In genomic region chr6:12280901-12281300, GRCh38 we compare ENCODE assay signal across 16 cellular contexts. TPM values are rescaled to one million over a fixed set of nuclear protein-coding genes. Genes with fewer than 3 reads are reported as not detected.
"Had no signal": no experiment of that assay in that cellular context is flagged by ENCODE, and none has a peak within 500 bp of the region (broad histone marks: within the 10 kb centered on the region; RNA-seq: fewer than 3 reads in every experiment).

No MANE protein-coding gene starts in this region.

- H3K27me3 ChIP-seq: adrenal gland, gastrocnemius medialis, heart left ventricle, transverse colon had no signal

- H3K9me3 ChIP-seq: adrenal gland, gastrocnemius medialis, heart left ventricle, transverse colon had no signal

- H3K4me1 ChIP-seq: gastrocnemius medialis had no signal

- H3K27ac ChIP-seq: adrenal gland, gastrocnemius medialis, transverse colon, WERI-Rb-1 had no signal

- H3K4me3 ChIP-seq: adrenal gland, gastrocnemius medialis, heart left ventricle, transverse colon had no signal

- ATAC-seq: activated CD4-positive, alpha-beta T cell treated with anti-CD3 and anti-CD28 coated beads for 36 hours; activated T-cell treated with anti-CD3 and anti-CD28 coated beads, Interleukin-2, amount 50 U/mL, for 4 hours; gastrocnemius medialis; heart left ventricle; right cardiac atrium; stimulated activated naive CD8-positive, alpha-beta T cell treated with anti-CD3 and anti-CD28 coated beads, Interleukin-15, Interleukin-2, amounts not matched to agents 100 U/mL and 50 U/mL, for 24 hours had no signal

- H3K36me3 ChIP-seq: adrenal gland, gastrocnemius medialis, heart left ventricle, transverse colon, WERI-Rb-1 had no signal

- DNase-seq: activated CD4-positive, alpha-beta memory T cell treated with anti-CD3 and anti-CD28 coated beads, Interleukin-2, amount 10 ng/mL, durations not matched to agents 7 days and 5 days; activated CD4-positive, alpha-beta T cell treated with anti-CD3 and anti-CD28 coated beads for 36 hours; activated effector memory CD4-positive, alpha-beta T cell treated with Interleukin-2 at 50 U/mL for 16 hours; activated T-cell treated with anti-CD3 and anti-CD28 coated beads, Interleukin-2, amount 50 U/mL, for 4 hours; adrenal gland; cortex of kidney; effector CD4-positive, alpha-beta T cell; gastrocnemius medialis; heart left ventricle; immature natural killer cell; nephron progenitor cell; occipital lobe; right cardiac atrium; stimulated activated naive CD8-positive, alpha-beta T cell treated with anti-CD3 and anti-CD28 coated beads, Interleukin-15, Interleukin-2, amounts not matched to agents 100 U/mL and 50 U/mL, for 24 hours; transverse colon; WERI-Rb-1 had no signal

RNA-seq across cellular contexts. Expression of gene EDN1, which starts 9.3 kb away (rescaled TPM):
- total RNA-seq: activated CD4-positive, alpha-beta T cell treated with anti-CD3 and anti-CD28 coated beads for 36 hours had no signal
- polyA plus RNA-seq: immature natural killer cell had no signal
